Comparison of ENCODE assay signal across 17 cellular contexts in the genomic region with DNA sequence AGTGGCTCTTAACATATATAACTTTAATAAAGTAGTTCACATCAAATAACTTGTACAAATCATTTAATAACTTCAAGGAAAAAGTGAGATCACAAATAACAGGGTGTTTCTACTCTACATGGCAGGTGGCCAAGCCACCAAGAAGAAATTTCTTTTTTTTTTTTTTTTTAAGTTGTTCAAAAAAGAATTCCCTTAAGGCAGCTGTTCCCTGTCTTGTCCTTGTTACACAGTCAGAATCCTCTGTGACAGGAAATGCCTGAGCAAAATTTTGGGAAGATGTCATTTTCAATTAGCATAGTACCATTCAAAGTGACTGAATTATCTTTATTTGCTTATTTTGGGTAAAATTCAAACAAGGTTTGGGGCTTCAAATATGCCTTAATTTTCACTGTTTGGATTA.
DNase-seq lines count a peak whose midpoint lies in the region; ATAC-seq and TF ChIP-seq lines count a peak whose summit lies in the region.
"Had no signal": no experiment of that assay in that cellular context is flagged by ENCODE, and none has a peak within 500 bp of the region (broad histone marks: within the 10 kb centered on the region; RNA-seq: fewer than 3 reads in every experiment).

No MANE protein-coding gene starts in this region.

- no peak overlapping the region for H3K4me3 ChIP-seq in choroid plexus epithelial cell (ENCODE audit: low read depth, low read length)
- H3K4me3 ChIP-seq: A549, MG63, PC-9 had no signal

- CTCF ChIA-PET in activated naive CD4-positive, alpha-beta T cell treated with anti-CD3 and anti-CD28 coated beads, Interleukin-2, amount 10 ng/mL, durations not matched to agents 7 days and 5 days (lab: Charles Lee) = no interaction called here

- H3K4me3 Mint-ChIP-seq in osteocyte (ENCODE audit: unreplicated experiment) = no peak overlapping the region
- no peak overlapping the region for H3K4me3 Mint-ChIP-seq in activated naive CD4-positive, alpha-beta T cell treated with anti-CD3 and anti-CD28 coated beads, Interleukin-2, amount 10 ng/mL, durations not matched to agents 7 days and 5 days
- H3K4me3 Mint-ChIP-seq: CD14-positive monocyte had no signal

- intact Hi-C loops in Right ventricle myocardium superior (cut with DNase I) = no loop called here
- intact Hi-C loops in left cardiac atrium (cut with DNase I) = no loop called here

- TF ChIP-seq CTCF in choroid plexus epithelial cell (conservative IDR thresholded peaks at IDR 0.05; ENCODE audit: low read depth, low read length) (no peak), osteocyte (IDR thresholded peaks at IDR 0.05) (no peak)

- H3K9me3 Mint-ChIP-seq in osteocyte (ENCODE audit: unreplicated experiment) = peaks cover 5% of the 10 kb centered on the region
- no peaks in the 10 kb centered on the region for H3K9me3 Mint-ChIP-seq in activated naive CD4-positive, alpha-beta T cell treated with anti-CD3 and anti-CD28 coated beads, Interleukin-2, amount 10 ng/mL, durations not matched to agents 7 days and 5 days
- H3K9me3 Mint-ChIP-seq: CD14-positive monocyte had no signal

- H3K27ac Mint-ChIP-seq in osteocyte (ENCODE audit: unreplicated experiment) = peak overlapping the region; percentile 73
- no peak overlapping the region for H3K27ac Mint-ChIP-seq in activated naive CD4-positive, alpha-beta T cell treated with anti-CD3 and anti-CD28 coated beads, Interleukin-2, amount 10 ng/mL, durations not matched to agents 7 days and 5 days
- H3K27ac Mint-ChIP-seq: CD14-positive monocyte had no signal

- peaks cover 5% of the 10 kb centered on the region for H3K36me3 Mint-ChIP-seq in osteocyte (ENCODE audit: unreplicated experiment)
- H3K36me3 Mint-ChIP-seq in activated naive CD4-positive, alpha-beta T cell treated with anti-CD3 and anti-CD28 coated beads, Interleukin-2, amount 10 ng/mL, durations not matched to agents 7 days and 5 days = no peaks in the 10 kb centered on the region

- H3K4me1 Mint-ChIP-seq in osteocyte (ENCODE audit: unreplicated experiment) = peaks cover 60% of the 10 kb centered on the region
- no peaks in the 10 kb centered on the region for H3K4me1 Mint-ChIP-seq in activated naive CD4-positive, alpha-beta T cell treated with anti-CD3 and anti-CD28 coated beads, Interleukin-2, amount 10 ng/mL, durations not matched to agents 7 days and 5 days

- H3K27me3 Mint-ChIP-seq in osteocyte (ENCODE audit: unreplicated experiment) = no peaks in the 10 kb centered on the region
- H3K27me3 Mint-ChIP-seq in activated naive CD4-positive, alpha-beta T cell treated with anti-CD3 and anti-CD28 coated beads, Interleukin-2, amount 10 ng/mL, durations not matched to agents 7 days and 5 days = no peaks in the 10 kb centered on the region

- no peak for DNase-seq in Right ventricle myocardium superior
- no peak for DNase-seq in left cardiac atrium
- DNase-seq in NCI-H146 treated with DMSO at 0.1 percent for 48 hours (lab: John Stamatoyannopoulos, UW; ENCODE audit: unreplicated experiment) = peak; percentile 33
- DNase-seq in choroid plexus epithelial cell (ENCODE audit: low read depth) = peak; percentile 31
- no peak for DNase-seq in osteocyte (ENCODE audit: extremely low spot score, unreplicated experiment)
- no peak for DNase-seq in mucosa of gallbladder (ENCODE audit: low spot score)
- no peak for DNase-seq in activated naive CD4-positive, alpha-beta T cell treated with anti-CD3 and anti-CD28 coated beads, Interleukin-2, amount 10 ng/mL, durations not matched to agents 7 days and 5 days
- DNase-seq in SIG-M5 (lab: John Stamatoyannopoulos, UW) = no peak
- DNase-seq: AML-193, MG63, NCI-H1092, NCI-H1694, NCI-H526 treated with DMSO at 0.1 percent for 48 hours, PC-9, SK-N-SH had no signal

- ATAC-seq in Right ventricle myocardium superior (ENCODE audit: poor library complexity) = peak; percentile 71
- no peak for ATAC-seq in left cardiac atrium
- ATAC-seq: A549 had no signal

Comparison
In these comparisons a context has a peak if more than half of its experiments do, and no peak if none do; other contexts are left out.
1. DNase-seq: peak in NCI-H146 treated with DMSO at 0.1 percent for 48 hours (single experiment) and choroid plexus epithelial cell (single experiment); none in Right ventricle myocardium superior (single experiment), left cardiac atrium (single experiment), osteocyte (single experiment), mucosa of gallbladder (single experiment), activated naive CD4-positive, alpha-beta T cell treated with anti-CD3 and anti-CD28 coated beads, Interleukin-2, amount 10 ng/mL, durations not matched to agents 7 days and 5 days (single experiment) and SIG-M5 (single experiment).